ENCODE assay signal across 15 cellular contexts in genomic region chr3:24470277-24470676, GRCh38. TPM values are rescaled to one million over a fixed set of nuclear protein-coding genes. Genes with fewer than 3 reads are reported as not detected.
DNase-seq lines count a peak whose midpoint lies in the region; ATAC-seq and TF ChIP-seq lines count a peak whose summit lies in the region.
"Had no signal": no experiment of that assay in that cellular context is flagged by ENCODE, and none has a peak within 500 bp of the region (broad histone marks: within the 10 kb centered on the region; RNA-seq: fewer than 3 reads in every experiment).

No MANE protein-coding gene starts in this region.

- TF ChIP-seq CTCF in epithelial cell of esophagus (IDR thresholded peaks at IDR 0.05; ENCODE audit: insufficient read depth, low read depth, low read length, missing control alignments), result no peak
- no peak for TF ChIP-seq CTCF in BE2C (IDR thresholded peaks at IDR 0.05; ENCODE audit: low read depth, low read length)

- no peak overlapping the region for H3K9ac ChIP-seq in trophoblast cell (ENCODE audit: low read length)
- H3K9ac ChIP-seq: BLaER1 treated with 17β-estradiol and CSF1 and Interleukin-3, amounts not matched to agents 10 nM and 100 nM had no signal

- no peaks in the 10 kb centered on the region for H3K36me3 Mint-ChIP-seq in activated CD4-positive, alpha-beta T cell treated with anti-CD3 and anti-CD28 coated beads for 36 hours (ENCODE audit: low read depth)
- H3K36me3 Mint-ChIP-seq: CD8-positive, alpha-beta T cell had no signal

- H2BK5ac ChIP-seq in trophoblast cell (ENCODE audit: low read depth, low read length, poor library complexity), result no peak overlapping the region

- H3K27me3 Mint-ChIP-seq in activated CD4-positive, alpha-beta T cell treated with anti-CD3 and anti-CD28 coated beads for 36 hours, result peaks cover 5% of the 10 kb centered on the region

- peaks cover 2% of the 10 kb centered on the region for H3K79me1 ChIP-seq in trophoblast cell (ENCODE audit: low read length)

- no peak overlapping the region for H3K4me2 ChIP-seq in trophoblast cell (ENCODE audit: low read length)
- H3K4me2 ChIP-seq: BLaER1 treated with 17β-estradiol and CSF1 and Interleukin-3, amounts not matched to agents 10 nM and 100 nM; GM23338 had no signal

- POLR2A ChIA-PET in activated CD4-positive, alpha-beta T cell treated with anti-CD3 and anti-CD28 coated beads for 36 hours (lab: Charles Lee), result no interaction called here

- H3K36me3 ChIP-seq in trophoblast cell (ENCODE audit: control insufficient read depth in 1 of 2, insufficient read depth in 2 of 2, low read length in 2 of 2), result peaks cover 0 to 2% of the 10 kb centered on the region in 2 experiments
- no peaks in the 10 kb centered on the region for H3K36me3 ChIP-seq in BE2C
- H3K36me3 ChIP-seq: BLaER1 treated with 17β-estradiol and CSF1 and Interleukin-3, amounts not matched to agents 10 nM and 100 nM had no signal

- H2AFZ ChIP-seq in trophoblast cell (ENCODE audit: insufficient read depth, low read length, poor library complexity), result no peak overlapping the region
- H2AFZ ChIP-seq: GM23338 had no signal

- H3K14ac ChIP-seq in trophoblast cell (ENCODE audit: low read length), result no peak overlapping the region

- no peak overlapping the region for H2BK12ac ChIP-seq in trophoblast cell (ENCODE audit: low read length)

- H3K4me1 Mint-ChIP-seq in activated CD4-positive, alpha-beta T cell treated with anti-CD3 and anti-CD28 coated beads for 36 hours, result no peaks in the 10 kb centered on the region
- H3K4me1 Mint-ChIP-seq: GM23338 had no signal

- no peak for ATAC-seq in activated CD4-positive, alpha-beta T cell treated with anti-CD3 and anti-CD28 coated beads for 36 hours
- no peak for ATAC-seq in GM21360 (IDR thresholded peaks at IDR 0.05; ENCODE audit: unreplicated experiment)
- ATAC-seq: CD8-positive, alpha-beta T cell; GM23338; K562 had no signal

- no peak overlapping the region for H4K91ac ChIP-seq in trophoblast cell (ENCODE audit: low read depth, low read length)

- H3K27me3 ChIP-seq in trophoblast cell (ENCODE audit: insufficient read depth, low read length) (no peaks in the 10 kb centered on the region), BE2C (no peaks in the 10 kb centered on the region)
- H3K27me3 ChIP-seq: BLaER1 treated with 17β-estradiol and CSF1 and Interleukin-3, amounts not matched to agents 10 nM and 100 nM had no signal

- H3K9me3 Mint-ChIP-seq in activated CD4-positive, alpha-beta T cell treated with anti-CD3 and anti-CD28 coated beads for 36 hours (ENCODE audit: low read depth), result no peaks in the 10 kb centered on the region
- H3K9me3 Mint-ChIP-seq: GM23338 had no signal

- WGBS in trophoblast cell (ENCODE audit: extremely low coverage, insufficient coverage, insufficient read length), result no CpG with 5 or more reads among the region's 4 CpGs

- no peaks in the 10 kb centered on the region for H3K79me2 ChIP-seq in trophoblast cell (ENCODE audit: control insufficient read depth, insufficient read depth, low read length, poor library complexity)

- no peak overlapping the region for H3K23ac ChIP-seq in trophoblast cell (ENCODE audit: low read length)

- no peak overlapping the region for H2AK5ac ChIP-seq in trophoblast cell (ENCODE audit: low read length)

- peak overlapping the region; percentile 36 for H3K4ac ChIP-seq in trophoblast cell (ENCODE audit: low read depth, low read length)

- DNase-seq in NCI-H1105 treated with DMSO at 0.1 percent for 48 hours (lab: John Stamatoyannopoulos, UW), result peak; percentile 20
- no peak for DNase-seq in NCI-H1105 (lab: John Stamatoyannopoulos, UW)
- peak; percentile 31 for DNase-seq in epithelial cell of esophagus (ENCODE audit: low read depth)
- DNase-seq in trophoblast cell, result no peak
- DNase-seq in activated CD4-positive, alpha-beta T cell treated with anti-CD3 and anti-CD28 coated beads for 36 hours, result no peak
- no peak for DNase-seq in BE2C
- DNase-seq: CD8-positive, alpha-beta T cell; DMS 273 treated with DMSO at 0.1 percent for 48 hours; HCEC 1CT; IMR-90 had no signal

- no peak overlapping the region for H3K4me3 Mint-ChIP-seq in activated CD4-positive, alpha-beta T cell treated with anti-CD3 and anti-CD28 coated beads for 36 hours
- H3K4me3 Mint-ChIP-seq: CD8-positive, alpha-beta T cell; GM23338 had no signal

- no peak overlapping the region for H4K8ac ChIP-seq in trophoblast cell (ENCODE audit: low read depth, low read length)

- H3K9me3 ChIP-seq in trophoblast cell (ENCODE audit: insufficient read depth, low read depth, low read length) (no peaks in the 10 kb centered on the region), BE2C (no peaks in the 10 kb centered on the region)

- intact Hi-C loops in activated CD4-positive, alpha-beta T cell treated with anti-CD3 and anti-CD28 coated beads for 36 hours (cut with DNase I, micrococcal nuclease), result no loop called here

- CTCF ChIA-PET in activated CD4-positive, alpha-beta T cell treated with anti-CD3 and anti-CD28 coated beads for 36 hours (lab: Charles Lee), result no interaction called here

- H3K27ac Mint-ChIP-seq in activated CD4-positive, alpha-beta T cell treated with anti-CD3 and anti-CD28 coated beads for 36 hours, result no peak overlapping the region
- H3K27ac Mint-ChIP-seq: CD8-positive, alpha-beta T cell; GM23338 had no signal

- peak overlapping the region; percentile 22 for H2BK120ac ChIP-seq in trophoblast cell (ENCODE audit: insufficient read depth, low read length, poor library complexity)

- H3K4me1 ChIP-seq in trophoblast cell (ENCODE audit: control insufficient read depth in 1 of 2, insufficient read depth in 2 of 2, low read length in 2 of 2) (peaks cover 0 to 3% of the 10 kb centered on the region in 2 experiments), BE2C (no peaks in the 10 kb centered on the region)
- H3K4me1 ChIP-seq: BLaER1 treated with 17β-estradiol and CSF1 and Interleukin-3, amounts not matched to agents 10 nM and 100 nM had no signal

- H3K4me3 ChIP-seq in epithelial cell of esophagus (ENCODE audit: low read length), result no peak overlapping the region
- H3K4me3 ChIP-seq in trophoblast cell (ENCODE audit: low read depth, low read length), result no peak overlapping the region
- H3K4me3 ChIP-seq in BE2C (ENCODE audit: low read depth, low read length), result no peak overlapping the region
- H3K4me3 ChIP-seq: BLaER1 treated with 17β-estradiol and CSF1 and Interleukin-3, amounts not matched to agents 10 nM and 100 nM; GM23338; K562 had no signal

- H3K27ac ChIP-seq in trophoblast cell (ENCODE audit: low read depth, low read length), result no peak overlapping the region
- H3K27ac ChIP-seq: 22Rv1; BLaER1 treated with 17β-estradiol and CSF1 and Interleukin-3, amounts not matched to agents 10 nM and 100 nM had no signal

- H3K18ac ChIP-seq in trophoblast cell (ENCODE audit: low read length), result no peak overlapping the region

- no peak overlapping the region for H4K12ac ChIP-seq in trophoblast cell (ENCODE audit: low read depth, low read length)

RNA-seq across cellular contexts. Expression of gene THRB, which starts 24.4 kb away (rescaled TPM):
- polyA plus RNA-seq in trophoblast cell (2013), result 27.4 and 28.6 TPM in 2 replicates
- total RNA-seq in activated CD4-positive, alpha-beta T cell treated with anti-CD3 and anti-CD28 coated beads for 36 hours, result not detected
- polyA plus RNA-seq in BE2C (2012; ENCODE audit: insufficient read depth, insufficient read length, low read depth), result not detected
- total RNA-seq: CD8-positive, alpha-beta T cell had no signal
- polyA plus RNA-seq: IMR-90 had no signal

Comparison
In these comparisons a context has a peak if more than half of its experiments do, and no peak if none do; other contexts are left out.
1. DNase-seq: peak in NCI-H1105 treated with DMSO at 0.1 percent for 48 hours (single experiment) and epithelial cell of esophagus (single experiment); none in NCI-H1105 (single experiment), trophoblast cell (0 of 2), activated CD4-positive, alpha-beta T cell treated with anti-CD3 and anti-CD28 coated beads for 36 hours (single experiment) and BE2C (single experiment).